In the genomic region with DNA sequence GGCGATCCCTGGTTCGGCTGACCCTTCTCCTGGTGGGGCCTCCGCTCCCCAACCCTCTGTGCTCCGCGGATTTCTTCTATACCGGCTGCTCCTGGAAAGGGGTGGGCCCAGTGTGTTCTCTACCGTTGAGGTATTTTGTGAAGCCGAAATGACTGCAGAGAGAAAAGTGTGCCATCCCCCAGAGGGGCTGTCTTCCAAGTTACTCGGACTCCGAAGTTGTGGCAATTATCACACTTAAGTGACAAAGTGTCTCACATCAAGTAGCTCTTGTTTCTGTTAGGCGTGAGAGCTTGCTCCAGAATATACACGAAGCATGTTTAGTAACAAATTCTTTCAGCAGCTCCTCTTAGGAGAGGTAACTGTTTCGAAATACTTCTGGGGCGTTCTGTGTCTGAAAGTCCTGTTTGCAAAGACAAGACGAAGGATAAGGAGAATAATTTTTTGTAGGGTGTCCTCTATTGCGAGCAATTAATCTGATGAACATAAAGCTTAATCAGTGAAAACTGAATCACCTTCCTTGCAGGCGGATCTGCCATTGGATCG, we compare ENCODE assay signal across 7 cellular contexts. TPM values are rescaled to one million over a fixed set of nuclear protein-coding genes. Genes with fewer than 3 reads are reported as not detected.
A peak's percentile ranks its signal among the peaks of the same experiment; 100 is the strongest.
DNase-seq lines count a peak whose midpoint lies in the region; ATAC-seq and TF ChIP-seq lines count a peak whose summit lies in the region.

No MANE protein-coding gene starts in this region.

- H3K27ac Mint-ChIP-seq in HFFc6 = peak overlapping the region; percentile 100
- peak overlapping the region; percentile 100 for H3K27ac Mint-ChIP-seq in stimulated activated naive B cell treated with anti-CD40 and anti-IgM and Interleukin-4, amounts not matched to agents 10 μg/mL and 1 μg/mL and 100 μg/mL, for 72 hours

- no peak overlapping the region for H3K27ac ChIP-seq in iPS DF 6.9 (ENCODE audit: low read length)

- H3K4me3 Mint-ChIP-seq in HFFc6 = peak overlapping the region; percentile 99
- peak overlapping the region; percentile 99 for H3K4me3 Mint-ChIP-seq in activated T-cell treated with anti-CD3 and anti-CD28 coated beads, Interleukin-2, amount 50 U/mL, for 4 hours
- H3K4me3 Mint-ChIP-seq in stimulated activated naive B cell treated with anti-CD40 and anti-IgM and Interleukin-4, amounts not matched to agents 10 μg/mL and 1 μg/mL and 100 μg/mL, for 72 hours = peak overlapping the region; percentile 93 to 99

- no peak for TF ChIP-seq CTCF in HFFc6 (IDR thresholded peaks at IDR 0.05)

- H3K9me3 Mint-ChIP-seq in HFFc6 = no peaks in the 10 kb centered on the region
- H3K9me3 Mint-ChIP-seq in activated T-cell treated with anti-CD3 and anti-CD28 coated beads, Interleukin-2, amount 50 U/mL, for 4 hours = no peaks in the 10 kb centered on the region
- H3K9me3 Mint-ChIP-seq in stimulated activated naive B cell treated with anti-CD40 and anti-IgM and Interleukin-4, amounts not matched to agents 10 μg/mL and 1 μg/mL and 100 μg/mL, for 72 hours = no peaks in the 10 kb centered on the region

- ATAC-seq in activated T-cell treated with anti-CD3 and anti-CD28 coated beads, Interleukin-2, amount 50 U/mL, for 4 hours = peak; percentile 3 to 5
- no peak for ATAC-seq in stimulated activated naive B cell treated with anti-CD40 and anti-IgM and Interleukin-4, amounts not matched to agents 10 μg/mL and 1 μg/mL and 100 μg/mL, for 72 hours (replicated peaks)
- ATAC-seq in left lobe of liver = no peak

- peak overlapping the region; percentile 94 for H3K4me3 ChIP-seq in iPS DF 6.9 (ENCODE audit: low read length)

- H3K4me1 ChIP-seq in iPS DF 6.9 (ENCODE audit: control insufficient read depth, insufficient read depth, low read length) = no peaks in the 10 kb centered on the region

- no peaks in the 10 kb centered on the region for H3K9me3 ChIP-seq in iPS DF 6.9 (ENCODE audit: control insufficient read depth, insufficient read depth, low read length)

- peaks cover 3% of the 10 kb centered on the region; the same call in 1 of the 2 replicates for H3K27me3 Mint-ChIP-seq in HFFc6 (ENCODE audit: insufficient read depth)
- H3K27me3 Mint-ChIP-seq in activated T-cell treated with anti-CD3 and anti-CD28 coated beads, Interleukin-2, amount 50 U/mL, for 4 hours (ENCODE audit: low read depth) = no peaks in the 10 kb centered on the region
- no peaks in the 10 kb centered on the region for H3K27me3 Mint-ChIP-seq in stimulated activated naive B cell treated with anti-CD40 and anti-IgM and Interleukin-4, amounts not matched to agents 10 μg/mL and 1 μg/mL and 100 μg/mL, for 72 hours

- peaks cover 5% of the 10 kb centered on the region; the same call in 1 of the 2 replicates for H3K36me3 ChIP-seq in iPS DF 6.9 (ENCODE audit: control insufficient read depth, insufficient read depth, low read length)

- H3K4me1 Mint-ChIP-seq in HFFc6 (ENCODE audit: low read depth) = peaks cover 56% of the 10 kb centered on the region
- peaks cover 40% of the 10 kb centered on the region for H3K4me1 Mint-ChIP-seq in activated T-cell treated with anti-CD3 and anti-CD28 coated beads, Interleukin-2, amount 50 U/mL, for 4 hours (ENCODE audit: low read depth)
- H3K4me1 Mint-ChIP-seq in stimulated activated naive B cell treated with anti-CD40 and anti-IgM and Interleukin-4, amounts not matched to agents 10 μg/mL and 1 μg/mL and 100 μg/mL, for 72 hours = peaks cover 14 to 40% of the 10 kb centered on the region in 2 donors

- DNase-seq in HFFc6 = no peak
- DNase-seq in activated T-cell treated with anti-CD3 and anti-CD28 coated beads, Interleukin-2, amount 50 U/mL, for 4 hours = no peak
- no peak for DNase-seq in iPS DF 6.9 (ENCODE audit: low read depth, low spot score)
- no peak for DNase-seq in stimulated activated naive B cell treated with anti-CD40 and anti-IgM and Interleukin-4, amounts not matched to agents 10 μg/mL and 1 μg/mL and 100 μg/mL, for 72 hours
- no peak for DNase-seq in stimulated activated CD4-positive, alpha-beta T cell treated with anti-CD3 and anti-CD28 coated beads, Interleukin-12 subunit alpha, Interleukin-12 subunit beta, amount 100 ng/mL, for 4 hours
- DNase-seq in DMS153 (lab: John Stamatoyannopoulos, UW) = no peak
- DNase-seq in left lobe of liver (ENCODE audit: low spot score) = no peak

- WGBS in iPS DF 6.9 (ENCODE audit: insufficient coverage, insufficient read length) = no CpG with 5 or more reads among the region's 18 CpGs

- peaks cover 28% of the 10 kb centered on the region for H3K36me3 Mint-ChIP-seq in HFFc6 (ENCODE audit: low read depth)
- peaks cover 23% of the 10 kb centered on the region for H3K36me3 Mint-ChIP-seq in activated T-cell treated with anti-CD3 and anti-CD28 coated beads, Interleukin-2, amount 50 U/mL, for 4 hours (ENCODE audit: insufficient read depth)
- H3K36me3 Mint-ChIP-seq in stimulated activated naive B cell treated with anti-CD40 and anti-IgM and Interleukin-4, amounts not matched to agents 10 μg/mL and 1 μg/mL and 100 μg/mL, for 72 hours = peaks cover 10 to 23% of the 10 kb centered on the region in 2 donors

- H3K27me3 ChIP-seq in iPS DF 6.9 (ENCODE audit: control insufficient read depth, insufficient read depth, low read length) = no peaks in the 10 kb centered on the region

RNA-seq across cellular contexts. Expression of a gene that starts 0.4 kb away (rescaled TPM):
- total RNA-seq in HFFc6 (2021; fragmentation: NEBNext Ultra II Directional; extraction: Animal tissue kit (Norgen Biotek cat#: 25700)) = 10 to 100 TPM; 22.7 to 30.5 (median 29.0) TPM
- total RNA-seq in activated T-cell treated with anti-CD3 and anti-CD28 coated beads, Interleukin-2, amount 50 U/mL, for 4 hours = 10 to 100 TPM; 16.7 to 24.7 (median 22.3) TPM
- 22.0 TPM for total RNA-seq in left lobe of liver

RNA-seq across cellular contexts. Expression of a gene that starts 0.9 kb away (rescaled TPM):
- 100 to 1,000 TPM; 236 to 251 (median 243) TPM for total RNA-seq in HFFc6 (2021; fragmentation: NEBNext Ultra II Directional; extraction: Animal tissue kit (Norgen Biotek cat#: 25700))
- total RNA-seq in activated T-cell treated with anti-CD3 and anti-CD28 coated beads, Interleukin-2, amount 50 U/mL, for 4 hours = 100 to 1,000 TPM; 243 to 270 (median 253) TPM
- 128 TPM for total RNA-seq in left lobe of liver

RNA-seq across cellular contexts. Expression of a gene that starts 4.5 kb away (rescaled TPM):
- not detected for total RNA-seq in HFFc6 (2021; fragmentation: NEBNext Ultra II Directional; extraction: Animal tissue kit (Norgen Biotek cat#: 25700))
- not detected for total RNA-seq in activated T-cell treated with anti-CD3 and anti-CD28 coated beads, Interleukin-2, amount 50 U/mL, for 4 hours
- not detected for total RNA-seq in left lobe of liver

RNA-seq across cellular contexts. Expression of a gene that starts 38.2 kb away (rescaled TPM):
- 10 to 100 TPM; 23.5 to 25.5 (median 24.6) TPM for total RNA-seq in HFFc6 (2021; fragmentation: NEBNext Ultra II Directional; extraction: Animal tissue kit (Norgen Biotek cat#: 25700))
- 10 to 100 TPM; 30.1 to 38.4 (median 31.6) TPM for total RNA-seq in activated T-cell treated with anti-CD3 and anti-CD28 coated beads, Interleukin-2, amount 50 U/mL, for 4 hours
- 13.6 TPM for total RNA-seq in left lobe of liver

Comparison
In these comparisons a context has a peak if more than half of its experiments do, and no peak if none do; other contexts are left out.
1. ATAC-seq: peak in activated T-cell treated with anti-CD3 and anti-CD28 coated beads, Interleukin-2, amount 50 U/mL, for 4 hours (2 of 2); none in stimulated activated naive B cell treated with anti-CD40 and anti-IgM and Interleukin-4, amounts not matched to agents 10 μg/mL and 1 μg/mL and 100 μg/mL, for 72 hours (0 of 2) and left lobe of liver (single experiment).
2. Peak in every context shown above with its lines, with median percentiles within 50 percentile points of each other: H3K4me3 Mint-ChIP-seq.